Comparison of ENCODE assay signal across 24 cellular contexts in genomic region chr11:8501838-8502237, GRCh38.
DNase-seq lines count a peak whose midpoint lies in the region; ATAC-seq, FAIRE-seq and TF ChIP-seq lines count a peak whose summit lies in the region.
"Had no signal": no experiment of that assay in that cellular context is flagged by ENCODE, and none has a peak within 500 bp of the region (broad histone marks: within the 10 kb centered on the region; RNA-seq: fewer than 3 reads in every experiment).

No MANE protein-coding gene starts in this region.

- TF ChIP-seq POLR2A in suprapubic skin (IDR thresholded peaks at IDR 0.05): no peak

- peaks cover 4% of the 10 kb centered on the region for H3K4me1 ChIP-seq in RWPE2 (ENCODE audit: insufficient read depth, poor library complexity, severe bottlenecking)
- H3K4me1 ChIP-seq in suprapubic skin: peaks cover 4% of the 10 kb centered on the region
- no peaks in the 10 kb centered on the region for H3K4me1 ChIP-seq in small intestine (ENCODE audit: control insufficient read depth in 2 of 2, insufficient read depth in 1 of 2, low read depth in 1 of 2, low read length in 1 of 2)
- H3K4me1 ChIP-seq: BE2C, SJSA1 had no signal

- FAIRE-seq in bronchial epithelial cell (lab: Jason Lieb, UNC) (no peak), small intestine (lab: Jason Lieb, UNC) (no peak)
- FAIRE-seq: GM18507 had no signal

- H3K9me3 ChIP-seq in RWPE2 (ENCODE audit: severe bottlenecking) (no peaks in the 10 kb centered on the region), suprapubic skin (no peaks in the 10 kb centered on the region), small intestine (ENCODE audit: control insufficient read depth, low read depth) (no peaks in the 10 kb centered on the region)
- H3K9me3 ChIP-seq: BE2C, SJSA1 had no signal

- no peak for TF ChIP-seq CTCF in RWPE2 (IDR thresholded peaks at IDR 0.05; ENCODE audit: poor library complexity, severe bottlenecking)
- no peak for TF ChIP-seq CTCF in bronchial epithelial cell (IDR thresholded peaks at IDR 0.05; ENCODE audit: insufficient read depth, low read length, severe bottlenecking)
- TF ChIP-seq CTCF in suprapubic skin (IDR thresholded peaks at IDR 0.05): no peak

- 88% methylated on average over 2 of the region's 2 CpGs for WGBS in suprapubic skin
- 78 to 87% (median 83%) methylated on average over 2 of the region's 2 CpGs for WGBS in small intestine, 3 donors

- ATAC-seq in RWPE2 (ENCODE audit: low read depth): peak; percentile 61; the same call in 1 of the 3 replicates

- H3K27me3 ChIP-seq in RWPE2 (ENCODE audit: insufficient read depth, poor library complexity, severe bottlenecking) (no peaks in the 10 kb centered on the region), bronchial epithelial cell (ENCODE audit: control insufficient read depth, insufficient read depth, low read length) (no peaks in the 10 kb centered on the region), suprapubic skin (no peaks in the 10 kb centered on the region), small intestine (ENCODE audit: control insufficient read depth in 2 of 2, insufficient read depth in 2 of 2, low read length in 2 of 2) (no peaks in the 10 kb centered on the region)
- H3K27me3 ChIP-seq: BE2C, SJSA1 had no signal

- no peaks in the 10 kb centered on the region for H3K36me3 ChIP-seq in RWPE2 (ENCODE audit: low read depth)
- H3K36me3 ChIP-seq in bronchial epithelial cell (ENCODE audit: control insufficient read depth, insufficient read depth, low read length): no peaks in the 10 kb centered on the region
- H3K36me3 ChIP-seq in suprapubic skin: no peaks in the 10 kb centered on the region
- no peaks in the 10 kb centered on the region for H3K36me3 ChIP-seq in small intestine (ENCODE audit: control insufficient read depth in 2 of 2, insufficient read depth in 2 of 2, low read length in 2 of 2)
- H3K36me3 ChIP-seq: BE2C, SJSA1 had no signal

- no peak for TF ChIP-seq EP300 in suprapubic skin (IDR thresholded peaks at IDR 0.05)

- DNase-seq in HT1080 (ENCODE audit: low read depth) (peak; percentile 57), RWPE2 (ENCODE audit: low spot score) (no peak), bronchial epithelial cell (ENCODE audit: low read depth) (peak; percentile 67), iris pigment epithelial cell (ENCODE audit: low read depth) (peak; percentile 3), suprapubic skin (ENCODE audit: low spot score in 2 of 2) (no peak), substantia nigra (lab: John Stamatoyannopoulos, UW) (no peak), small intestine (no peak)
- DNase-seq: BE2C; CD8-positive, alpha-beta memory T cell; DMS 273 treated with DMSO at 0.1 percent for 48 hours; DND-41; GM23248; H9; KG1; MM.1S; NCI-H2029; NCI-H446; NCI-H526; NCI-H82; NK-92 treated with Interleukin-12 subunit alpha and Interleukin-12 subunit beta, amount 100 ng/mL, for 24 hours; PC-9; Right ventricle myocardium superior had no signal

- H3K27ac ChIP-seq in RWPE2 (ENCODE audit: poor library complexity, severe bottlenecking): no peak overlapping the region
- no peak overlapping the region for H3K27ac ChIP-seq in suprapubic skin
- H3K27ac ChIP-seq in substantia nigra (ENCODE audit: low read depth, low read length, poor library complexity, severe bottlenecking): no peak overlapping the region
- no peak overlapping the region for H3K27ac ChIP-seq in small intestine (ENCODE audit: low read depth in 1 of 2, low read length in 1 of 2)
- H3K27ac ChIP-seq: GM23248, PC-9, SJSA1 had no signal

- H3K4me3 ChIP-seq in RWPE2 (ENCODE audit: severe bottlenecking) (no peak overlapping the region), bronchial epithelial cell (ENCODE audit: low read depth, low read length) (no peak overlapping the region), suprapubic skin (no peak overlapping the region), small intestine (ENCODE audit: low read depth in 1 of 2, low read length in 2 of 2) (no peak overlapping the region)
- H3K4me3 ChIP-seq: GM23248, PC-9, SJSA1 had no signal

Comparison
In these comparisons a context has a peak if more than half of its experiments do, and no peak if none do; other contexts are left out.
1. DNase-seq: peak in HT1080 (single experiment), bronchial epithelial cell (single experiment) and iris pigment epithelial cell (single experiment); none in RWPE2 (single experiment), suprapubic skin (0 of 2), substantia nigra (0 of 49) and small intestine (single experiment).